Comparison of ENCODE assay signal across 17 cellular contexts in the genomic region with DNA sequence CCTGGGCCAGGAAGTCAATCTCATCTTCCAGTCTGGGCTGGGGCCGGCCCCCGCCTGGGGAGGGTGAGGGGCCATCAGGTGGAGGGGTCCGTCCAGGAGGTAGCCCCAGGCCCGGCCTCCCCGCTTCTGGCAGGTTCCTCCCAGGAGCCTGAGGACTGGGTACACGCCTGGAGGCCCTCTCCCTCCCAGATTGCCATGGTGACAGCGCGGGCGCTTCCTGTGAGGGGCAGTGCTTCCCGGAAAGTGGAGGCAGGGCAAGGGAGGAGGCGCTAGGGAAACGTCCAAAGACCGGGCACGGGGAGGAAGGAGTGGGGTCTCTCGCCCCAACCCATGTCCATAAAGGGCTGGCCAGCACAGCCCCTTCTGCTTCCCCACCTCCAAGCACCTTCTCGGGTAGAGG. TPM values are rescaled to one million over a fixed set of nuclear protein-coding genes. Genes with fewer than 3 reads are reported as not detected.
DNase-seq lines count a peak whose midpoint lies in the region; ATAC-seq and TF ChIP-seq lines count a peak whose summit lies in the region.
"Had no signal": no experiment of that assay in that cellular context is flagged by ENCODE, and none has a peak within 500 bp of the region (broad histone marks: within the 10 kb centered on the region; RNA-seq: fewer than 3 reads in every experiment).

No MANE protein-coding gene starts in this region.

- H3K4me2 ChIP-seq in neuronal stem cell (ENCODE audit: insufficient read depth, low read length, poor library complexity, severe bottlenecking), result no peak overlapping the region

- intact Hi-C loops in A673 (cut with micrococcal nuclease; ENCODE audit: unreplicated experiment), result no loop called here

- H3K4ac ChIP-seq in neuronal stem cell (ENCODE audit: low read length), result no peak overlapping the region

- TF ChIP-seq CTCF in A673 (conservative IDR thresholded peaks at IDR 0.05; ENCODE audit: low read depth, low read length), result no peak
- no peak for TF ChIP-seq CTCF in epithelial cell of proximal tubule (conservative IDR thresholded peaks at IDR 0.05; ENCODE audit: low read depth, low read length)

- no peak overlapping the region for H2AK5ac ChIP-seq in neuronal stem cell (ENCODE audit: low read depth, low read length)

- H4K91ac ChIP-seq in neuronal stem cell (ENCODE audit: low read depth, low read length, poor library complexity), result no peak overlapping the region

- DNase-seq in A673 (ENCODE audit: low spot score) (peak; percentile 75), epithelial cell of proximal tubule (ENCODE audit: low read depth) (no peak), neuronal stem cell (ENCODE audit: low spot score) (no peak), SW480 (ENCODE audit: low spot score) (no peak)
- DNase-seq in activated naive CD4-positive, alpha-beta T cell treated with Interleukin-2 at 50 U/mL for 16 hours, result no peak
- DNase-seq: KBM-7, NCI-H1092, NCI-H1694, NCI-H2107, NCI-H446 treated with DMSO at 0.1 percent for 48 hours, NCI-H774 had no signal

- H3K4me1 ChIP-seq in A673 (ENCODE audit: insufficient read depth, low read length, poor library complexity, severe bottlenecking) (peaks cover 28% of the 10 kb centered on the region), neuronal stem cell (ENCODE audit: control insufficient read depth in 2 of 2, insufficient read depth in 1 of 2, low read depth in 1 of 2, low read length in 2 of 2) (peaks cover 8 to 40% of the 10 kb centered on the region in 2 donors)

- no peak overlapping the region for H2BK12ac ChIP-seq in neuronal stem cell (ENCODE audit: low read length)

- no peak overlapping the region for H4K8ac ChIP-seq in neuronal stem cell (ENCODE audit: low read depth, low read length)

- BruUV-seq in A673 (replicated peaks; lab: Mats Ljungman, UMichigan), result no TSS peak

- peaks cover 7% of the 10 kb centered on the region for H3K79me1 ChIP-seq in neuronal stem cell (ENCODE audit: low read depth, low read length)

- no peak overlapping the region for H3K14ac ChIP-seq in neuronal stem cell (ENCODE audit: low read length)

- no peak overlapping the region for H3K23ac ChIP-seq in neuronal stem cell (ENCODE audit: low read depth, low read length, poor library complexity)

- H3K9ac ChIP-seq in neuronal stem cell (ENCODE audit: low read depth, low read length, poor library complexity), result no peak overlapping the region

- H3K9me3 ChIP-seq in A673 (ENCODE audit: low read depth, low read length, poor library complexity, severe bottlenecking) (no peaks in the 10 kb centered on the region), neuronal stem cell (replicated peaks in 1 of 2; ENCODE audit: control insufficient read depth in 2 of 2, insufficient read depth in 1 of 2, low read depth in 1 of 2, low read length in 2 of 2) (no peaks in the 10 kb centered on the region)

- H3K18ac ChIP-seq in neuronal stem cell (ENCODE audit: low read length), result no peak overlapping the region

- no peak for ATAC-seq in HG02938 (IDR thresholded peaks at IDR 0.05; ENCODE audit: unreplicated experiment)

- H2BK15ac ChIP-seq in neuronal stem cell (ENCODE audit: low read length), result no peak overlapping the region

- peak overlapping the region; percentile 31 for H2BK120ac ChIP-seq in neuronal stem cell (ENCODE audit: low read depth, low read length)

- no peak overlapping the region for H2BK5ac ChIP-seq in neuronal stem cell (ENCODE audit: low read length)

- CTCF ChIA-PET in A673 (lab: Charles Lee), result no interaction called here

- H3K27ac ChIP-seq in A673 (ENCODE audit: low read depth, low read length, poor library complexity, severe bottlenecking), result peak overlapping the region; percentile 64
- H3K27ac ChIP-seq in neuronal stem cell (replicated peaks; ENCODE audit: low read length), result no peak overlapping the region
- H3K27ac ChIP-seq: HL-60 had no signal

- no CpG with 5 or more reads among the region's 16 CpGs for WGBS in neuronal stem cell (ENCODE audit: extremely low coverage in 2 of 2, insufficient read length in 2 of 2, insufficient replicate concordance in 1 of 2), 2 donors

- POLR2A ChIA-PET in A673 (lab: Charles Lee; ENCODE audit: low non-redundant PET), result no interaction called here

- H3K4me3 ChIP-seq in A673 (ENCODE audit: low read depth, low read length, poor library complexity, severe bottlenecking), result peak overlapping the region; percentile 9
- H3K4me3 ChIP-seq in epithelial cell of proximal tubule (ENCODE audit: low read depth, low read length), result peak overlapping the region; percentile 46
- peak overlapping the region in 1 of 2 donors; percentile 38 for H3K4me3 ChIP-seq in neuronal stem cell (ENCODE audit: low read length in 2 of 2)

- H3K27me3 ChIP-seq in A673 (replicated peaks; ENCODE audit: insufficient read depth, low read depth, low read length, poor library complexity), result no peaks in the 10 kb centered on the region
- H3K27me3 ChIP-seq in neuronal stem cell (ENCODE audit: control insufficient read depth in 3 of 3, insufficient read depth in 3 of 3, low read depth in 1 of 3, low read length in 3 of 3), result peaks cover 0 to 13% (median 0%) of the 10 kb centered on the region in 3 experiments

- H3K36me3 ChIP-seq in A673 (ENCODE audit: insufficient read depth, low read length, poor library complexity, severe bottlenecking) (peaks cover 19% of the 10 kb centered on the region), neuronal stem cell (replicated peaks in 1 of 2; ENCODE audit: control insufficient read depth in 2 of 2, insufficient read depth in 2 of 2, low read length in 2 of 2) (peaks cover 3 to 23% of the 10 kb centered on the region in 2 donors)

- H2AFZ ChIP-seq in neuronal stem cell (ENCODE audit: low read length), result peak overlapping the region; percentile 54

TF ChIP-seq in PFSK-1, 5 proteins besides CTCF, POLR2A, EP300 and RAD21:
- TF ChIP-seq SIN3A (IDR thresholded peaks at IDR 0.05; ENCODE audit: borderline replicate concordance, insufficient read depth, low read length) (no peak), TAF1 (IDR thresholded peaks at IDR 0.05; ENCODE audit: borderline replicate concordance, insufficient read depth, low read length) (peak; percentile 28; the same call in 1 of the 2 replicates), FOXP2 (optimal IDR thresholded peaks at IDR 0.05; ENCODE audit: borderline replicate concordance, extremely low read depth, extremely low read length, insufficient read depth) (no peak), POLR2AphosphoS5 (IDR thresholded peaks at IDR 0.05; ENCODE audit: low read depth, low read length) (peak; percentile 37; the same call in 1 of the 2 replicates)
- TF ChIP-seq, protein P1, sequence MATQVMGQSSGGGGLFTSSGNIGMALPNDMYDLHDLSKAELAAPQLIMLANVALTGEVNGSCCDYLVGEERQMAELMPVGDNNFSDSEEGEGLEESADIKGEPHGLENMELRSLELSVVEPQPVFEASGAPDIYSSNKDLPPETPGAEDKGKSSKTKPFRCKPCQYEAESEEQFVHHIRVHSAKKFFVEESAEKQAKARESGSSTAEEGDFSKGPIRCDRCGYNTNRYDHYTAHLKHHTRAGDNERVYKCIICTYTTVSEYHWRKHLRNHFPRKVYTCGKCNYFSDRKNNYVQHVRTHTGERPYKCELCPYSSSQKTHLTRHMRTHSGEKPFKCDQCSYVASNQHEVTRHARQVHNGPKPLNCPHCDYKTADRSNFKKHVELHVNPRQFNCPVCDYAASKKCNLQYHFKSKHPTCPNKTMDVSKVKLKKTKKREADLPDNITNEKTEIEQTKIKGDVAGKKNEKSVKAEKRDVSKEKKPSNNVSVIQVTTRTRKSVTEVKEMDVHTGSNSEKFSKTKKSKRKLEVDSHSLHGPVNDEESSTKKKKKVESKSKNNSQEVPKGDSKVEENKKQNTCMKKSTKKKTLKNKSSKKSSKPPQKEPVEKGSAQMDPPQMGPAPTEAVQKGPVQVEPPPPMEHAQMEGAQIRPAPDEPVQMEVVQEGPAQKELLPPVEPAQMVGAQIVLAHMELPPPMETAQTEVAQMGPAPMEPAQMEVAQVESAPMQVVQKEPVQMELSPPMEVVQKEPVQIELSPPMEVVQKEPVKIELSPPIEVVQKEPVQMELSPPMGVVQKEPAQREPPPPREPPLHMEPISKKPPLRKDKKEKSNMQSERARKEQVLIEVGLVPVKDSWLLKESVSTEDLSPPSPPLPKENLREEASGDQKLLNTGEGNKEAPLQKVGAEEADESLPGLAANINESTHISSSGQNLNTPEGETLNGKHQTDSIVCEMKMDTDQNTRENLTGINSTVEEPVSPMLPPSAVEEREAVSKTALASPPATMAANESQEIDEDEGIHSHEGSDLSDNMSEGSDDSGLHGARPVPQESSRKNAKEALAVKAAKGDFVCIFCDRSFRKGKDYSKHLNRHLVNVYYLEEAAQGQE (IDR thresholded peaks at IDR 0.05; ENCODE audit: insufficient read depth in 1 of 2, low read depth in 2 of 2, low read length in 2 of 2), result no peak

RNA-seq across cellular contexts. Expression of a gene that starts 4.8 kb away (rescaled TPM):
- 73.9 and 81.4 TPM in 2 replicates for total RNA-seq in A673 (2021)
- 167 TPM for polyA plus RNA-seq in PFSK-1 (2012; ENCODE audit: insufficient read length, low read depth)
- total RNA-seq in epithelial cell of proximal tubule, result 19.7 and 47.7 TPM in 2 replicates
- polyA plus RNA-seq in neuronal stem cell (2013, experiment 1 of 2), result 41.2 TPM
- polyA plus RNA-seq in neuronal stem cell (2013, experiment 2 of 2), result 37.6 TPM

RNA-seq across cellular contexts. Expression of a gene that starts 9.2 kb away (rescaled TPM):
- total RNA-seq in A673 (2021) (not detected in 2 replicates), epithelial cell of proximal tubule (not detected in 2 replicates)
- polyA plus RNA-seq in PFSK-1 (2012; ENCODE audit: insufficient read length, low read depth), result not detected
- not detected for polyA plus RNA-seq in neuronal stem cell (2013, experiment 1 of 2)
- not detected for polyA plus RNA-seq in neuronal stem cell (2013, experiment 2 of 2)
- total RNA-seq: H1, RPMI7951 had no signal
- polyA plus RNA-seq: BJ, H1 had no signal

RNA-seq across cellular contexts. Expression of a gene that starts 12.7 kb away (rescaled TPM):
- total RNA-seq in A673 (2021) (not detected in 2 replicates), epithelial cell of proximal tubule (0.87 TPM in 1 of 2 replicates, not detected in the other)
- 0.61 TPM for polyA plus RNA-seq in PFSK-1 (2012; ENCODE audit: insufficient read length, low read depth)
- polyA plus RNA-seq in neuronal stem cell (2013, experiment 1 of 2), result 0.01 TPM
- polyA plus RNA-seq in neuronal stem cell (2013, experiment 2 of 2), result not detected
- total RNA-seq: RPMI7951 had no signal
- polyA plus RNA-seq: BJ had no signal

RNA-seq across cellular contexts. Expression of a gene that starts 13.1 kb away (rescaled TPM):
- total RNA-seq in A673 (2021) (27.8 and 38.9 TPM in 2 replicates), epithelial cell of proximal tubule (3.0 and 7.6 TPM in 2 replicates)
- polyA plus RNA-seq in PFSK-1 (2012; ENCODE audit: insufficient read length, low read depth), result 80.4 TPM
- 27.7 TPM for polyA plus RNA-seq in neuronal stem cell (2013, experiment 1 of 2)
- 24.0 TPM for polyA plus RNA-seq in neuronal stem cell (2013, experiment 2 of 2)

RNA-seq across cellular contexts. Expression of a gene that starts 29.2 kb away (rescaled TPM):
- total RNA-seq in A673 (2021) (30.6 and 33.7 TPM in 2 replicates), epithelial cell of proximal tubule (25.6 and 51.3 TPM in 2 replicates)
- polyA plus RNA-seq in PFSK-1 (2012; ENCODE audit: insufficient read length, low read depth), result 40.7 TPM
- 15.6 TPM for polyA plus RNA-seq in neuronal stem cell (2013, experiment 1 of 2)
- polyA plus RNA-seq in neuronal stem cell (2013, experiment 2 of 2), result 16.0 TPM
